In genomic region chr1:32666866-32667566, GRCh38 we compare ENCODE assay signal across 19 cellular contexts. TPM values are rescaled to one million over a fixed set of nuclear protein-coding genes. Genes with fewer than 3 reads are reported as not detected.
DNase-seq lines count a peak whose midpoint lies in the region; ATAC-seq and TF ChIP-seq lines count a peak whose summit lies in the region.
"Had no signal": no experiment of that assay in that cellular context is flagged by ENCODE, and none has a peak within 500 bp of the region (broad histone marks: within the 10 kb centered on the region; RNA-seq: fewer than 3 reads in every experiment).

No MANE protein-coding gene starts in this region.

- peaks cover 0 to 2% of the 10 kb centered on the region in 2 donors for H3K4me1 ChIP-seq in left lung
- no peaks in the 10 kb centered on the region for H3K4me1 ChIP-seq in effector memory CD4-positive, alpha-beta T cell (ENCODE audit: control insufficient read depth, insufficient read depth, low read length, poor library complexity, severe bottlenecking)
- H3K4me1 ChIP-seq: foreskin keratinocyte had no signal

- H3K27ac ChIP-seq in left lung (no peak overlapping the region), temporal lobe (ENCODE audit: low read depth, low read length) (peak overlapping the region; percentile 27)
- H3K27ac ChIP-seq in effector memory CD4-positive, alpha-beta T cell (ENCODE audit: insufficient read depth, low read length, poor library complexity, severe bottlenecking) = no peak overlapping the region
- H3K27ac ChIP-seq: foreskin keratinocyte had no signal

- H3K36me3 ChIP-seq in left lung = peaks cover 0 to 100% of the 10 kb centered on the region in 2 donors
- H3K36me3 ChIP-seq in effector memory CD4-positive, alpha-beta T cell (ENCODE audit: control insufficient read depth, insufficient read depth, low read length) = peaks cover 63% of the 10 kb centered on the region

- no peak for TF ChIP-seq CTCF in left lung (IDR thresholded peaks at IDR 0.05)

- no peaks in the 10 kb centered on the region for H3K27me3 Mint-ChIP-seq in central memory CD8-positive, alpha-beta T cell
- H3K27me3 Mint-ChIP-seq: activated naive CD8-positive, alpha-beta T cell treated with anti-CD3 and anti-CD28 coated beads, Interleukin-2, amount 50 U/mL, for 24 hours; activated T-helper 17 cell treated with anti-CD3 and anti-CD28 coated beads, Interleukin-2, amount 50 U/mL, for 72 hours; stimulated activated naive CD8-positive, alpha-beta T cell treated with anti-CD3 and anti-CD28 coated beads, Interleukin-15, amount 100 ng/mL, for 72 hours; T-helper 17 cell had no signal

- peak overlapping the region; percentile 35 for H3K27ac Mint-ChIP-seq in central memory CD8-positive, alpha-beta T cell (ENCODE audit: low read depth)
- H3K27ac Mint-ChIP-seq: activated naive CD8-positive, alpha-beta T cell treated with anti-CD3 and anti-CD28 coated beads, Interleukin-2, amount 50 U/mL, for 24 hours; activated T-helper 17 cell treated with anti-CD3 and anti-CD28 coated beads, Interleukin-2, amount 50 U/mL, for 72 hours; endodermal cell; stimulated activated naive CD8-positive, alpha-beta T cell treated with anti-CD3 and anti-CD28 coated beads, Interleukin-15, amount 100 ng/mL, for 72 hours; T-helper 17 cell had no signal

- no peak overlapping the region for H3K4me3 Mint-ChIP-seq in central memory CD8-positive, alpha-beta T cell
- H3K4me3 Mint-ChIP-seq: activated naive CD8-positive, alpha-beta T cell treated with anti-CD3 and anti-CD28 coated beads, Interleukin-2, amount 50 U/mL, for 24 hours; activated T-helper 17 cell treated with anti-CD3 and anti-CD28 coated beads, Interleukin-2, amount 50 U/mL, for 72 hours; endodermal cell; stimulated activated naive CD8-positive, alpha-beta T cell treated with anti-CD3 and anti-CD28 coated beads, Interleukin-15, amount 100 ng/mL, for 72 hours; T-helper 17 cell had no signal

- H3K9me3 ChIP-seq in left lung = no peaks in the 10 kb centered on the region
- no peaks in the 10 kb centered on the region for H3K9me3 ChIP-seq in effector memory CD4-positive, alpha-beta T cell (ENCODE audit: control insufficient read depth, low read length)
- H3K9me3 ChIP-seq: HAP-1, sigmoid colon had no signal

- DNase-seq in HK-2 (ENCODE audit: unreplicated experiment) = peak; percentile 61
- DNase-seq in central memory CD8-positive, alpha-beta T cell (ENCODE audit: low spot score in 2 of 2) = no peak
- peak in 1 of 2 donors; percentile 69 for DNase-seq in left lung
- DNase-seq in activated gamma-delta T cell treated with Interleukin-2 at 50 U/mL for 16 hours = no peak
- no peak for DNase-seq in effector memory CD4-positive, alpha-beta T cell
- DNase-seq: activated naive CD8-positive, alpha-beta T cell treated with anti-CD3 and anti-CD28 coated beads, Interleukin-2, amount 50 U/mL, for 24 hours; endodermal cell; foreskin keratinocyte; NCI-H2029; NCI-H526; SHP77 treated with DMSO at 0.1 percent for 48 hours; sigmoid colon; stimulated activated naive CD8-positive, alpha-beta T cell treated with anti-CD3 and anti-CD28 coated beads, Interleukin-15, amount 100 ng/mL, for 72 hours; T-helper 17 cell had no signal

- intact Hi-C loops in left lung (cut with DNase I) = no loop called here

- no peak for ATAC-seq in central memory CD8-positive, alpha-beta T cell (replicated peaks; ENCODE audit: extremely low read depth, poor library complexity, severe bottlenecking)
- ATAC-seq in left lung (peak; percentile 93), HG03159 (IDR thresholded peaks at IDR 0.05; ENCODE audit: unreplicated experiment) (no peak)
- ATAC-seq: activated naive CD8-positive, alpha-beta T cell treated with anti-CD3 and anti-CD28 coated beads, Interleukin-2, amount 50 U/mL, for 24 hours; activated T-helper 17 cell treated with anti-CD3 and anti-CD28 coated beads, Interleukin-2, amount 50 U/mL, for 72 hours; foreskin keratinocyte; left lobe of liver; stimulated activated naive CD8-positive, alpha-beta T cell treated with anti-CD3 and anti-CD28 coated beads, Interleukin-15, amount 100 ng/mL, for 72 hours; T-helper 17 cell had no signal

- H3K4me3 ChIP-seq in left lung = no peak overlapping the region
- H3K4me3 ChIP-seq in effector memory CD4-positive, alpha-beta T cell (ENCODE audit: insufficient read depth, low read depth, low read length, poor library complexity, severe bottlenecking) = no peak overlapping the region
- H3K4me3 ChIP-seq: HAP-1, sigmoid colon had no signal

- H3K27me3 ChIP-seq in left lung = no peaks in the 10 kb centered on the region
- no peaks in the 10 kb centered on the region for H3K27me3 ChIP-seq in effector memory CD4-positive, alpha-beta T cell (replicated peaks; ENCODE audit: control insufficient read depth, insufficient read depth, low read length, poor library complexity, severe bottlenecking)
- H3K27me3 ChIP-seq: foreskin keratinocyte, sigmoid colon had no signal

- no peaks in the 10 kb centered on the region for H3K9me3 Mint-ChIP-seq in central memory CD8-positive, alpha-beta T cell
- H3K9me3 Mint-ChIP-seq: activated naive CD8-positive, alpha-beta T cell treated with anti-CD3 and anti-CD28 coated beads, Interleukin-2, amount 50 U/mL, for 24 hours; activated T-helper 17 cell treated with anti-CD3 and anti-CD28 coated beads, Interleukin-2, amount 50 U/mL, for 72 hours; endodermal cell; stimulated activated naive CD8-positive, alpha-beta T cell treated with anti-CD3 and anti-CD28 coated beads, Interleukin-15, amount 100 ng/mL, for 72 hours had no signal

- H3K4me1 Mint-ChIP-seq in central memory CD8-positive, alpha-beta T cell = peaks cover 6% of the 10 kb centered on the region
- H3K4me1 Mint-ChIP-seq: endodermal cell had no signal

- peaks cover 70% of the 10 kb centered on the region for H3K36me3 Mint-ChIP-seq in central memory CD8-positive, alpha-beta T cell (ENCODE audit: insufficient read depth)

RNA-seq across cellular contexts. Expression of gene RBBP4, which starts 16.0 kb away (rescaled TPM):
- total RNA-seq in left lung (100 to 1,000 TPM; 166 to 176 TPM), temporal lobe (186 TPM)

RNA-seq across cellular contexts. Expression of gene ZBTB8OS, which starts 16.7 kb away (rescaled TPM):
- total RNA-seq in left lung (10 to 100 TPM; 41.4 to 45.0 TPM), temporal lobe (15.0 TPM)

RNA-seq across cellular contexts. Expression of gene SYNC, which starts 35.6 kb away (rescaled TPM):
- total RNA-seq in left lung (10 to 100 TPM; 11.9 to 19.9 TPM), temporal lobe (3.7 TPM)
- total RNA-seq: activated T-helper 17 cell treated with anti-CD3 and anti-CD28 coated beads, Interleukin-2, amount 50 U/mL, for 72 hours; T-helper 17 cell had no signal
